Comparison of ENCODE assay signal across 13 cellular contexts in the genomic region with DNA sequence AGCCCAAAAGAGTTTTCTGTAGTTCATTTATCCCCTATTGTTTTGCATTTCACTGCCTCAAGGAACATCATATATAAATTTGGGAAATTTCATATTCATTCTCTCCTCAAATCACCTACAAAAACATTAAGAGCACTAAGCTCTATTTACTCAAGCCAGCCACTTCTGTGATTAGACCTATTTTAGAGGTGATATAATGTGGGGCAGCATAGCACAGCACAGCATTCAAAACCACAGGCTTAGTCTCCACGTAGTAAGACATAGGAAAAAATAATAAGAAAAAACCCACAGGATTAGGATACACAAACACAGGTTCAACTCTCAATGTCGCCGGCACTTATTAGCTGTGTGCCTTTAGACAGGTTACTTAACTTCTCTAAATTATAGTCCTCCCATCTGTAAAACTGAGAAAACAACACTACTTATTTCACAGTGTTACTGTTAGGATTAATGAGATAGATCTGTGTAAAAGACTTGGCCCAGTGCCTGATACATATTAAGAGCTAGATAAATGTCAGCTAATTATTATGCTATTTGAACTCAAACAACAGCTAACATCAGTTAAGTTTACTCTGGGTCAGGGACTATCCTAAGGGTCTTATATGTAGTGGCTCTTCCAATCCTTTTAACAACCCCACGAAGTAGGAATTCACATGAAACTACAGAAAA. TPM values are rescaled to one million over a fixed set of nuclear protein-coding genes. Genes with fewer than 3 reads are reported as not detected.
A peak's percentile ranks its signal among the peaks of the same experiment; 100 is the strongest.
DNase-seq lines count a peak whose midpoint lies in the region; ATAC-seq, FAIRE-seq and TF ChIP-seq lines count a peak whose summit lies in the region.
"Had no signal": no experiment of that assay in that cellular context is flagged by ENCODE, and none has a peak within 500 bp of the region (broad histone marks: within the 10 kb centered on the region; RNA-seq: fewer than 3 reads in every experiment).

No MANE protein-coding gene starts in this region.

- CTCF ChIA-PET in CD8-positive, alpha-beta memory T cell (lab: Charles Lee): interaction anchor here (1.0 to 1.4 kb wide), 3 partner anchors 21 to 110 kb away, joined by 3 to 4 read pairs (median 3); no protein-coding TSS in a partner anchor
- CTCF ChIA-PET in K562 (lab: Yijun Ruan, JAX; ENCODE audit: low intra/inter-chr PET ratio): no interaction called here

- in situ Hi-C loops in K562 (cut with MboI): no loop called here

- H3K27me3 Mint-ChIP-seq in CD8-positive, alpha-beta memory T cell: no peaks in the 10 kb centered on the region
- no peaks in the 10 kb centered on the region for H3K27me3 Mint-ChIP-seq in naive B cell

- peak overlapping the region in 1 of 2 experiments; percentile 64; a peak in 2 of 4 replicates for H3K9ac ChIP-seq in K562 (ENCODE audit: insufficient read depth in 1 of 2, low read depth in 2 of 2, low read length in 2 of 2)

- intact Hi-C loops in K562 (cut with micrococcal nuclease): loop anchor here (2.0 to 5.0 kb wide), 2 partner anchors 18 to 330 kb away; no protein-coding TSS in a partner anchor

- TF ChIP-seq CTCF in K562 (IDR thresholded peaks at IDR 0.05 in 2 of 3, conservative IDR thresholded peaks at IDR 0.05 in 1 of 3; ENCODE audit: insufficient read depth in 2 of 3, low read depth in 1 of 3, low read length in 3 of 3) (no peak), omental fat pad (IDR thresholded peaks at IDR 0.05) (no peak)

- H3K36me3 ChIP-seq in CD8-positive, alpha-beta memory T cell (ENCODE audit: insufficient read depth, low read length): no peaks in the 10 kb centered on the region
- no peaks in the 10 kb centered on the region for H3K36me3 ChIP-seq in K562 (ENCODE audit: control insufficient read depth, insufficient read depth, low read length)
- H3K36me3 ChIP-seq: ovary had no signal

- H3K4me1 Mint-ChIP-seq in CD8-positive, alpha-beta memory T cell: peaks cover 59 to 94% (median 79%) of the 10 kb centered on the region in 3 donors
- H3K4me1 Mint-ChIP-seq in naive B cell: peaks cover 24 to 37% (median 32%) of the 10 kb centered on the region in 3 donors

- TF ChIP-seq EP300 in K562 (IDR thresholded peaks at IDR 0.05; ENCODE audit: low read length): no peak

- peak overlapping the region; percentile 6 to 84 (median 68) for H3K27ac Mint-ChIP-seq in CD8-positive, alpha-beta memory T cell
- H3K27ac Mint-ChIP-seq in naive B cell: peak overlapping the region in 4 of 6 donors; percentile 1 to 78 (median 12)

- peaks cover 0 to 5% (median 0%) of the 10 kb centered on the region in 3 donors for H3K36me3 Mint-ChIP-seq in CD8-positive, alpha-beta memory T cell
- H3K36me3 Mint-ChIP-seq in naive B cell: no peaks in the 10 kb centered on the region

- ATAC-seq in K562: peak; percentile 19
- no peak for ATAC-seq in naive B cell (ENCODE audit: low read depth in 2 of 2)
- no peak for ATAC-seq in HG03571 (IDR thresholded peaks at IDR 0.05; ENCODE audit: unreplicated experiment)
- ATAC-seq in omental fat pad (ENCODE audit: low FRiP score): no peak

- no peaks in the 10 kb centered on the region for H3K9me3 ChIP-seq in CD8-positive, alpha-beta memory T cell (ENCODE audit: low read length)
- H3K9me3 ChIP-seq in K562 (replicated peaks; ENCODE audit: control insufficient read depth, insufficient read depth, low read depth, low read length): no peaks in the 10 kb centered on the region
- H3K9me3 ChIP-seq: ovary, testis had no signal

- no peak for FAIRE-seq in K562 (lab: Jason Lieb, UNC)
- FAIRE-seq: GM12892 had no signal

- H3K79me2 ChIP-seq in K562 (ENCODE audit: control insufficient read depth, insufficient read depth, low read length): peaks cover 74% of the 10 kb centered on the region

- H3K4me3 Mint-ChIP-seq in CD8-positive, alpha-beta memory T cell: peak overlapping the region in 1 of 7 donors; percentile 37
- H3K4me3 Mint-ChIP-seq in naive B cell: no peak overlapping the region

- H3K4me1 ChIP-seq in CD8-positive, alpha-beta memory T cell (ENCODE audit: insufficient read depth, low read length): peaks cover 30% of the 10 kb centered on the region
- peaks cover 0 to 17% of the 10 kb centered on the region in 2 experiments; a peak in 2 of 5 replicates for H3K4me1 ChIP-seq in K562 (replicated peaks in 1 of 2; ENCODE audit: control insufficient read depth in 2 of 2, insufficient read depth in 2 of 2, low read length in 2 of 2)

- DNase-seq in CD8-positive, alpha-beta memory T cell: no peak
- peak; percentile 75 for DNase-seq in NCI-H1105 treated with DMSO at 0.1 percent for 48 hours (lab: John Stamatoyannopoulos, UW)
- DNase-seq in K562 (ENCODE audit: extremely low read depth in 1 of 4, low spot score in 3 of 4): no peak
- DNase-seq in naive B cell: no peak
- DNase-seq in omental fat pad (ENCODE audit: low spot score): no peak
- DNase-seq in NCI-H1092 (lab: John Stamatoyannopoulos, UW): no peak
- no peak for DNase-seq in activated CD4-positive, CD25-positive, alpha-beta regulatory T cell treated with anti-CD3 and anti-CD28 coated beads, Interleukin-2, amount 50 U/mL, for 72 hours
- DNase-seq: DMS153, ovary, testis had no signal

- H3K27ac ChIP-seq in CD8-positive, alpha-beta memory T cell (ENCODE audit: low read depth, low read length): no peak overlapping the region
- H3K27ac ChIP-seq in K562 (ENCODE audit: extremely low read depth, low read depth, low read length): peak overlapping the region; percentile 72
- H3K27ac ChIP-seq: ovary, RWPE1, testis had no signal

- no peak for TF ChIP-seq POLR2A in K562 (conservative IDR thresholded peaks at IDR 0.05)

- TSS peak; percentile 32 for BruUV-seq in K562 (replicated peaks; lab: Mats Ljungman, UMichigan)

- H3K4me2 ChIP-seq in K562 (ENCODE audit: insufficient read depth, low read length): peak overlapping the region; percentile 70

- WGBS in K562 (ENCODE audit: insufficient coverage, low coverage, missing lambda C conversion rate): 31% methylated on average over 4 of the region's 4 CpGs

- H3K27me3 ChIP-seq in CD8-positive, alpha-beta memory T cell (ENCODE audit: insufficient read depth, low read length, poor library complexity, severe bottlenecking): no peaks in the 10 kb centered on the region
- no peaks in the 10 kb centered on the region for H3K27me3 ChIP-seq in K562 (ENCODE audit: control insufficient read depth in 2 of 2, insufficient read depth in 2 of 2, low read length in 2 of 2)
- H3K27me3 ChIP-seq: ovary, testis had no signal

- H3K4me3 ChIP-seq in CD8-positive, alpha-beta memory T cell (ENCODE audit: low read length): no peak overlapping the region
- no peak overlapping the region for H3K4me3 ChIP-seq in K562
- H3K4me3 ChIP-seq: ovary, testis had no signal

- no peaks in the 10 kb centered on the region for H3K9me1 ChIP-seq in K562 (ENCODE audit: control insufficient read depth, insufficient read depth, low read length)

- no peak for TF ChIP-seq RAD21 in K562 (CRISPR knock-in tag; conservative IDR thresholded peaks at IDR 0.05 in 1 of 2, IDR thresholded peaks at IDR 0.05 in 1 of 2)

- POLR2A ChIA-PET in CD8-positive, alpha-beta memory T cell (lab: Charles Lee): no interaction called here
- POLR2A ChIA-PET in K562 (lab: Yijun Ruan, JAX): interaction anchor here (1.1 to 2.8 kb wide), 4 partner anchors 11 to 59 kb away, joined by 4 to 14 read pairs (median 6); a partner anchor contains a TSS

- no peaks in the 10 kb centered on the region for H3K9me3 Mint-ChIP-seq in CD8-positive, alpha-beta memory T cell
- H3K9me3 Mint-ChIP-seq in naive B cell: no peaks in the 10 kb centered on the region

- no peaks in the 10 kb centered on the region for H4K20me1 ChIP-seq in K562 (replicated peaks; ENCODE audit: control insufficient read depth, insufficient read depth, low read length)

- H2AFZ ChIP-seq in K562 (ENCODE audit: low read depth, low read length): peak overlapping the region; percentile 38; the same call in 1 of the 2 replicates

RNA-seq across cellular contexts. Expression of a gene that starts 20.3 kb away (rescaled TPM):
- total RNA-seq in CD8-positive, alpha-beta memory T cell: 10 to 100 TPM; 31.2 to 32.9 TPM
- 91.7 TPM for polyA plus RNA-seq in CD8-positive, alpha-beta memory T cell
- 22.5 and 34.2 TPM in 2 replicates for total RNA-seq in K562 (2011; cell fraction: chromatin; rRNA removed; ENCODE audit: low replicate concordance)
- 17.0 and 18.6 TPM in 2 replicates for total RNA-seq in K562 (2011; cell fraction: nucleolus; rRNA removed)
- 21.1 and 24.9 TPM in 2 replicates for total RNA-seq in K562 (2011; cell fraction: nucleoplasm; rRNA removed)
- total RNA-seq in K562 (2014; rRNA removed) (7.5 and 8.1 TPM in 2 replicates), K562 (2014; rRNA removed; fragmentation: Illumina TruSeq; extraction: Trizol) (11.3 and 12.7 TPM in 2 replicates), K562 (2015; rRNA removed; fragmentation: Illumina TruSeq; extraction: Trizol) (12.5 and 13.2 TPM in 2 replicates), K562 (2021) (16.9 and 20.2 TPM in 2 replicates), omental fat pad (10 to 100 TPM; 30.4 to 58.1 (median 38.0) TPM)
- polyA plus RNA-seq in K562 (2011; rRNA removed) (24.1 and 26.3 TPM in 2 replicates), K562 (2014; fragmentation: Illumina TruSeq; extraction: Trizol) (21.8 and 23.6 TPM in 2 replicates), K562 (2014; fragmentation: Nextera tagmentation; extraction: Ambion mirVana) (1 to 10 TPM; 5.6 to 9.1 TPM), K562 (2014; rRNA removed) (13.7 and 15.1 TPM in 2 replicates), naive B cell (ENCODE audit: low read depth in 6 of 6) (10 to 100 TPM; 35.7 to 66.1 (median 49.3) TPM)
- polyA plus RNA-seq in K562 (2011; cell fraction: cytosol; rRNA removed): 27.4 and 30.1 TPM in 2 replicates
- polyA plus RNA-seq in K562 (2011; cell fraction: nucleus; rRNA removed): 73.7 and 97.8 TPM in 2 replicates
- 14.2 and 21.5 TPM in 2 replicates for polyA plus RNA-seq in K562 (2012)
- polyA minus RNA-seq in K562 (2011; rRNA and poly(A)+ RNA removed): 15.9 and 19.1 TPM in 2 replicates
- 9.4 and 10.4 TPM in 2 replicates for polyA minus RNA-seq in K562 (2011; cell fraction: cytosol; rRNA and poly(A)+ RNA removed)
- polyA minus RNA-seq in K562 (2011; cell fraction: nucleus; rRNA and poly(A)+ RNA removed): 18.0 and 25.4 TPM in 2 replicates

RNA-seq across cellular contexts. Expression of a gene that starts 58.7 kb away (rescaled TPM):
- 10 to 100 TPM; 11.6 to 12.5 TPM for total RNA-seq in CD8-positive, alpha-beta memory T cell
- polyA plus RNA-seq in CD8-positive, alpha-beta memory T cell: 9.3 TPM
- total RNA-seq in K562 (2011; cell fraction: chromatin; rRNA removed; ENCODE audit: low replicate concordance): 10.3 and 15.3 TPM in 2 replicates
- total RNA-seq in K562 (2011; cell fraction: nucleolus; rRNA removed): 6.0 and 7.1 TPM in 2 replicates
- total RNA-seq in K562 (2011; cell fraction: nucleoplasm; rRNA removed): 10.2 and 12.1 TPM in 2 replicates
- 3.0 and 4.6 TPM in 2 replicates for total RNA-seq in K562 (2014; rRNA removed)
- total RNA-seq in K562 (2014; rRNA removed; fragmentation: Illumina TruSeq; extraction: Trizol): 3.2 and 3.9 TPM in 2 replicates
- 4.5 and 4.7 TPM in 2 replicates for total RNA-seq in K562 (2015; rRNA removed; fragmentation: Illumina TruSeq; extraction: Trizol)
- 5.0 and 6.1 TPM in 2 replicates for total RNA-seq in K562 (2021)
- 7.5 and 8.4 TPM in 2 replicates for polyA plus RNA-seq in K562 (2011; rRNA removed)
- 2.8 and 5.5 TPM in 2 replicates for polyA plus RNA-seq in K562 (2011; cell fraction: cytosol; rRNA removed)
- polyA plus RNA-seq in K562 (2011; cell fraction: nucleus; rRNA removed): 6.4 and 12.9 TPM in 2 replicates
- 4.4 and 5.8 TPM in 2 replicates for polyA plus RNA-seq in K562 (2012)
- 4.6 and 4.8 TPM in 2 replicates for polyA plus RNA-seq in K562 (2014; fragmentation: Illumina TruSeq; extraction: Trizol)
- 1 to 10 TPM; 1.6 TPM for polyA plus RNA-seq in K562 (2014; fragmentation: Nextera tagmentation; extraction: Ambion mirVana)
- polyA plus RNA-seq in K562 (2014; rRNA removed): 3.7 and 4.5 TPM in 2 replicates
- polyA minus RNA-seq in K562 (2011; rRNA and poly(A)+ RNA removed): 10.1 and 14.8 TPM in 2 replicates
- polyA minus RNA-seq in K562 (2011; cell fraction: cytosol; rRNA and poly(A)+ RNA removed): 2.8 and 5.5 TPM in 2 replicates
- 3.0 and 5.2 TPM in 2 replicates for polyA minus RNA-seq in K562 (2011; cell fraction: nucleus; rRNA and poly(A)+ RNA removed)
- 10 to 100 TPM in 1 of 6 donors, 1 to 10 TPM in 5; 3.5 to 10.4 (median 4.8) TPM for polyA plus RNA-seq in naive B cell (ENCODE audit: low read depth in 6 of 6)
- 10 to 100 TPM; 15.4 to 27.0 (median 17.3) TPM for total RNA-seq in omental fat pad
